ENCODE assay signal across 9 cellular contexts in the genomic region with DNA sequence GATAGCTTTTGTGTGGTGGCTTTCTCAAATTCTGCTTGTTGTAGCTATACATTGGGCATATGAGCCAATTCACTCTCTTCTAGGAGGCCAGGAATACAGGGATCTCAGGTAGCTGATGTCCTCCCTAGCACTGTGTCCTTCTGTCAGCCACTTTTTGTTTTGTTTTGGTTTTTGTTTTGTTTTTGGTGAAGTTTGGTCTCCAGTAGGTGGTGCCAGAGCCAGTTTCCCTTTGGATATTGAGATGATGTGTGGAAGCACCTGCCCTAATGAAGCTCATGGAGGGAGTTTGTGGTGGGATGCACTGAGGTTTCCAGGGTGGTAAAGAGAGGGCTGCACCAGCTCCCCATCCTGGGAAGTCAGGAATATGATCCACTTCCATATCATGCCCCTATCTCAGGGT.
DNase-seq lines count a peak whose midpoint lies in the region; ATAC-seq and TF ChIP-seq lines count a peak whose summit lies in the region.
"Had no signal": no experiment of that assay in that cellular context is flagged by ENCODE, and none has a peak within 500 bp of the region (broad histone marks: within the 10 kb centered on the region; RNA-seq: fewer than 3 reads in every experiment).

No MANE protein-coding gene starts in this region.

- no peak overlapping the region for H3K27ac ChIP-seq in stomach
- H3K27ac ChIP-seq: SJSA1 had no signal

- no peak for TF ChIP-seq POLR2A in stomach (IDR thresholded peaks at IDR 0.05)

- no peak overlapping the region for H3K27ac Mint-ChIP-seq in activated naive CD4-positive, alpha-beta T cell treated with anti-CD3 and anti-CD28 coated beads for 36 hours

- intact Hi-C loops in activated naive CD4-positive, alpha-beta T cell treated with anti-CD3 and anti-CD28 coated beads for 36 hours (cut with micrococcal nuclease), result no loop called here
- intact Hi-C loops in stomach (cut with DNase I; ENCODE audit: low total_unique reads), result no loop called here

- TF ChIP-seq CTCF in fibroblast of villous mesenchyme (IDR thresholded peaks at IDR 0.05; ENCODE audit: insufficient read depth, low read depth, low read length), result peak; percentile 15
- TF ChIP-seq CTCF in stomach (IDR thresholded peaks at IDR 0.05), result no peak

- H3K4me3 Mint-ChIP-seq in activated naive CD4-positive, alpha-beta T cell treated with anti-CD3 and anti-CD28 coated beads for 36 hours, result no peak overlapping the region

- CTCF ChIA-PET in activated naive CD4-positive, alpha-beta T cell treated with anti-CD3 and anti-CD28 coated beads for 36 hours (lab: Charles Lee), result interaction anchor here (0.6 kb wide), 1 partner anchor 38 kb away, joined by 3 read pairs; no protein-coding TSS in a partner anchor

- no peak overlapping the region for H3K4me3 ChIP-seq in fibroblast of villous mesenchyme (ENCODE audit: low read depth, low read length)
- H3K4me3 ChIP-seq in stomach, result no peak overlapping the region
- H3K4me3 ChIP-seq: SJSA1 had no signal

- DNase-seq in ELF-1 (ENCODE audit: low read depth, low spot score), result peak; percentile 15
- no peak for DNase-seq in fibroblast of villous mesenchyme (ENCODE audit: low read depth)
- no peak for DNase-seq in RKO (ENCODE audit: low spot score)
- DNase-seq in NCI-H1417 (lab: John Stamatoyannopoulos, UW), result no peak
- DNase-seq in activated naive CD4-positive, alpha-beta T cell treated with anti-CD3 and anti-CD28 coated beads for 36 hours, result no peak
- no peak for DNase-seq in stomach

- H3K36me3 Mint-ChIP-seq in activated naive CD4-positive, alpha-beta T cell treated with anti-CD3 and anti-CD28 coated beads for 36 hours (ENCODE audit: low read depth), result no peaks in the 10 kb centered on the region

- TF ChIP-seq EP300 in stomach (IDR thresholded peaks at IDR 0.05), result no peak

- H3K27me3 ChIP-seq in stomach, result no peaks in the 10 kb centered on the region
- H3K27me3 ChIP-seq: SJSA1 had no signal

- no peaks in the 10 kb centered on the region for H3K36me3 ChIP-seq in stomach
- H3K36me3 ChIP-seq: SJSA1 had no signal

- peak; percentile 80 for ATAC-seq in GM21515 (IDR thresholded peaks at IDR 0.05; ENCODE audit: unreplicated experiment)
- ATAC-seq in HG03575 (IDR thresholded peaks at IDR 0.05; ENCODE audit: extremely low read depth, insufficient number of reproducible peaks, low FRiP score, unreplicated experiment), result peak; percentile 50

- H3K9me3 Mint-ChIP-seq in activated naive CD4-positive, alpha-beta T cell treated with anti-CD3 and anti-CD28 coated beads for 36 hours, result peaks cover 16% of the 10 kb centered on the region

- no peaks in the 10 kb centered on the region for H3K27me3 Mint-ChIP-seq in activated naive CD4-positive, alpha-beta T cell treated with anti-CD3 and anti-CD28 coated beads for 36 hours (ENCODE audit: low read depth)

- H3K9me3 ChIP-seq in stomach, result peaks cover 0 to 3% (median under 1%) of the 10 kb centered on the region in 4 donors
- H3K9me3 ChIP-seq: SJSA1 had no signal

- H3K4me1 Mint-ChIP-seq in activated naive CD4-positive, alpha-beta T cell treated with anti-CD3 and anti-CD28 coated beads for 36 hours (ENCODE audit: low read depth), result no peaks in the 10 kb centered on the region

- H3K4me1 ChIP-seq in stomach, result no peaks in the 10 kb centered on the region
- H3K4me1 ChIP-seq: SJSA1 had no signal
